In the genomic region with DNA sequence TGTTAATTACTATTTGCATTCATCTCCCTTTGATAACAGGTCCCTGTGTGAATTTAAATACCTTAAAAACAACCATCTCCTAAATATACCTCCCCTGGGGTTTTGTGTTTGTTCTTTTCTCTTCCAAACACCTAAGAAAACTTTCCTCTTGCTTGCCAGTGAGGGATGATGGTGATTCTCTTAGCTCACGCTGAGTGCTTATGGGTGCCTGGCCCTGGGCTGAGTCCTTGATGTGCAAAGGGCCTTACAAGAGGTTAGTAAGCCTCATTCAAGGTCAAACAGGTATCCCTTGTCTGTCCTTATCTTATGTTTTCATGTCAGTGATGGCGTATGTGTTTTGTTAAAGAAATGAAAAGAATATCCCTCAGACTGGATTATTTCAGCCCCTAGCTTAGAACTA, we compare ENCODE assay signal across 11 cellular contexts.
DNase-seq lines count a peak whose midpoint lies in the region; ATAC-seq, FAIRE-seq and TF ChIP-seq lines count a peak whose summit lies in the region.
"Had no signal": no experiment of that assay in that cellular context is flagged by ENCODE, and none has a peak within 500 bp of the region (broad histone marks: within the 10 kb centered on the region; RNA-seq: fewer than 3 reads in every experiment).

No MANE protein-coding gene starts in this region.

- H2BK120ac ChIP-seq in H1 (replicated peaks; ENCODE audit: low read depth, low read length) = no peak overlapping the region

- H3F3A ChIP-seq in GM23248 (ENCODE audit: insufficient read depth) = peaks cover 16% of the 10 kb centered on the region

- no peak for TF ChIP-seq POLR2A in H1 (IDR thresholded peaks at IDR 0.05; ENCODE audit: control extremely low read depth in 1 of 2, low read depth in 2 of 2, low read length in 2 of 2)

- no peaks in the 10 kb centered on the region for H3K9me3 ChIP-seq in GM23248 (ENCODE audit: low read depth)
- H3K9me3 ChIP-seq in OCI-LY3 (ENCODE audit: insufficient read depth, low read length) = no peaks in the 10 kb centered on the region; the same call in 1 of the 2 replicates
- H3K9me3 ChIP-seq in H1 (ENCODE audit: insufficient read depth in 2 of 2, low read depth in 1 of 2, low read length in 1 of 2) = no peaks in the 10 kb centered on the region

- peaks cover 14% of the 10 kb centered on the region for H3K9me3 Mint-ChIP-seq in osteocyte (ENCODE audit: unreplicated experiment)

- CTCF ChIA-PET in H1 (lab: Charles Lee; ENCODE audit: partially characterized antibody) = interaction anchor here (0.5 to 1.9 kb wide), 5 partner anchors 9 to 1531 kb away, joined by 3 to 7 read pairs (median 3); no protein-coding TSS in a partner anchor

- H3K9ac ChIP-seq in GM23248 (peak overlapping the region; percentile 15; the same call in 1 of the 2 replicates), OCI-LY3 (ENCODE audit: low read length) (no peak overlapping the region), H1 (replicated peaks in 1 of 4; ENCODE audit: extremely low read depth in 1 of 4, low read depth in 3 of 4, low read length in 3 of 4) (no peak overlapping the region)

- H3K18ac ChIP-seq in H1 (ENCODE audit: extremely low read depth, low read length) = no peak overlapping the region

- H2AFZ ChIP-seq in GM23248 (no peak overlapping the region), OCI-LY3 (ENCODE audit: low read depth, low read length) (no peak overlapping the region), H1 (ENCODE audit: low read length) (no peak overlapping the region)

- H3K4me1 ChIP-seq in GM23248 (ENCODE audit: insufficient read depth) (peaks cover 15% of the 10 kb centered on the region), OCI-LY3 (ENCODE audit: low read length) (peaks cover 20% of the 10 kb centered on the region), H1 (replicated peaks in 1 of 4; ENCODE audit: control insufficient read depth in 3 of 4, insufficient read depth in 4 of 4, low read length in 3 of 4) (peaks cover 0 to 4% (median 0%) of the 10 kb centered on the region in 4 experiments; a peak in 1 of 7 replicates)

- peaks cover 48% of the 10 kb centered on the region for H3K4me1 Mint-ChIP-seq in osteocyte (ENCODE audit: unreplicated experiment)

- no peak overlapping the region for H3K4ac ChIP-seq in H1 (replicated peaks; ENCODE audit: insufficient read length, low read depth, low read length)

- H3K4me3 Mint-ChIP-seq in osteocyte (ENCODE audit: unreplicated experiment) = no peak overlapping the region
- H3K4me3 Mint-ChIP-seq: HFFc6 had no signal

- no peaks in the 10 kb centered on the region for H3K9me2 ChIP-seq in GM23248 (ENCODE audit: insufficient read depth)

- H3K23me2 ChIP-seq in H1 (ENCODE audit: low read depth, low read length) = no peaks in the 10 kb centered on the region

- TF ChIP-seq CTCF in OCI-LY3 (IDR thresholded peaks at IDR 0.05; ENCODE audit: low read depth, low read length) = no peak
- TF ChIP-seq CTCF in H1 (IDR thresholded peaks at IDR 0.05; ENCODE audit: control extremely low read depth in 1 of 3, insufficient read depth in 1 of 3, low read depth in 1 of 3, low read length in 3 of 3) = no peak
- no peak for TF ChIP-seq CTCF in osteocyte (IDR thresholded peaks at IDR 0.05)

- no peak overlapping the region for H2AK5ac ChIP-seq in H1 (ENCODE audit: low read depth, low read length)

- H4K8ac ChIP-seq in H1 (ENCODE audit: extremely low read depth, insufficient read depth, low read length) = no peak overlapping the region

- H3K4me2 ChIP-seq in GM23248 (ENCODE audit: unreplicated experiment) (peak overlapping the region; percentile 47), OCI-LY3 (ENCODE audit: low read length) (peak overlapping the region; percentile 13; the same call in 1 of the 2 replicates), H1 (ENCODE audit: insufficient read depth in 1 of 2, low read depth in 2 of 2, low read length in 2 of 2) (no peak overlapping the region)

- no peak overlapping the region for H2BK5ac ChIP-seq in H1 (ENCODE audit: low read depth, low read length)

- 58 to 61% methylated on average over 2 of the region's 2 CpGs for WGBS in GM23248 (ENCODE audit: low coverage in 1 of 2, low lambda C conversion rate in 2 of 2, missing lambda C conversion rate in 2 of 2), 2 experiments
- 35% methylated on average over 2 of the region's 2 CpGs; no CpG with 5 or more reads in 1 of the 2 experiments for WGBS in H1 (ENCODE audit: extremely low coverage in 1 of 2, insufficient coverage in 1 of 2, insufficient read length in 1 of 2, insufficient replicate concordance in 2 of 2, low coverage in 1 of 2, low lambda C conversion rate in 2 of 2, missing lambda C conversion rate in 1 of 2), 2 experiments

- H3K27me3 Mint-ChIP-seq in osteocyte (ENCODE audit: unreplicated experiment) = no peaks in the 10 kb centered on the region

- TF ChIP-seq EP300 in H1 (IDR thresholded peaks at IDR 0.05; ENCODE audit: borderline replicate concordance in 1 of 2, low read depth in 2 of 2, low read length in 2 of 2) = no peak

- no peaks in the 10 kb centered on the region for H3K36me3 ChIP-seq in GM23248 (ENCODE audit: low read depth)
- no peaks in the 10 kb centered on the region for H3K36me3 ChIP-seq in OCI-LY3 (replicated peaks; ENCODE audit: low read depth, low read length)
- no peaks in the 10 kb centered on the region for H3K36me3 ChIP-seq in H1 (ENCODE audit: control insufficient read depth in 2 of 4, insufficient read depth in 4 of 4, low read length in 3 of 4)

- ATAC-seq in HG03108 (IDR thresholded peaks at IDR 0.05; ENCODE audit: unreplicated experiment) = no peak

- FAIRE-seq in H1 (lab: Jason Lieb, UNC) = no peak

- no peaks in the 10 kb centered on the region for H3K79me1 ChIP-seq in H1 (ENCODE audit: low read depth, low read length)

- H3K27ac ChIP-seq in GM23248 (peak overlapping the region; percentile 24; the same call in 1 of the 2 replicates), OCI-LY3 (ENCODE audit: low read length) (no peak overlapping the region), H1 (ENCODE audit: low read depth, low read length) (no peak overlapping the region)

- in situ Hi-C loops in GM23248 (cut with MboI) = loop anchor here (25.0 kb wide), 1 partner anchor 524 kb away; no protein-coding TSS in a partner anchor

- peak overlapping the region; percentile 30; the same call in 1 of the 2 replicates for H3K4me3 ChIP-seq in GM23248
- no peak overlapping the region for H3K4me3 ChIP-seq in OCI-LY3 (ENCODE audit: low read length)
- H3K4me3 ChIP-seq in H1 (ENCODE audit: extremely low read depth in 1 of 4, insufficient read depth in 2 of 4, low read depth in 3 of 4, low read length in 4 of 4) = no peak overlapping the region

- H4K5ac ChIP-seq in H1 (ENCODE audit: insufficient read length, low read depth, low read length) = no peak overlapping the region

- no peak overlapping the region for H3K56ac ChIP-seq in H1 (replicated peaks; ENCODE audit: insufficient read length, low read depth, low read length)

- POLR2A ChIA-PET in H1 (lab: Charles Lee; ENCODE audit: partially characterized antibody) = no interaction called here

- H3K27me3 ChIP-seq in GM23248 (replicated peaks; ENCODE audit: insufficient read depth) = no peaks in the 10 kb centered on the region
- no peaks in the 10 kb centered on the region for H3K27me3 ChIP-seq in OCI-LY3 (ENCODE audit: low read depth, low read length)
- peaks cover 21 to 61% (median 43%) of the 10 kb centered on the region in 4 experiments; a peak in 6 of 7 replicates for H3K27me3 ChIP-seq in H1 (replicated peaks in 1 of 4; ENCODE audit: control insufficient read depth in 3 of 4, extremely low read depth in 1 of 4, insufficient read depth in 3 of 4, low read length in 3 of 4)

- H2BK12ac ChIP-seq in H1 (ENCODE audit: low read depth, low read length) = no peak overlapping the region

- DNase-seq in GM23248 = peak; percentile 9
- no peak for DNase-seq in H1 (ENCODE audit: low read depth in 1 of 2, low spot score in 2 of 2)
- no peak for DNase-seq in osteocyte (ENCODE audit: extremely low spot score, unreplicated experiment)
- no peak for DNase-seq in DMS 273 treated with DMSO at 0.1 percent for 48 hours (lab: John Stamatoyannopoulos, UW)
- DNase-seq in amniotic stem cell (lab: John Stamatoyannopoulos, UW) = no peak
- DNase-seq: NCI-H1930, NCI-H510A treated with DMSO at 0.1 percent for 48 hours, RPMI8226 had no signal

- H3K23ac ChIP-seq in H1 (ENCODE audit: insufficient read length) = no peak overlapping the region

- H2BK15ac ChIP-seq in H1 (ENCODE audit: low read length) = no peak overlapping the region

- TF ChIP-seq RAD21 in H1 (IDR thresholded peaks at IDR 0.05 in 1 of 2, conservative IDR thresholded peaks at IDR 0.05 in 1 of 2; ENCODE audit: low read depth in 2 of 2, low read length in 2 of 2) = no peak

- H3K79me2 ChIP-seq in GM23248 (ENCODE audit: insufficient read depth) (no peaks in the 10 kb centered on the region), OCI-LY3 (ENCODE audit: low read length) (no peaks in the 10 kb centered on the region), H1 (ENCODE audit: control insufficient read depth in 1 of 2, insufficient read depth in 2 of 2, low read length in 2 of 2) (no peaks in the 10 kb centered on the region)

- peaks cover 20% of the 10 kb centered on the region for H3K36me3 Mint-ChIP-seq in osteocyte (ENCODE audit: unreplicated experiment)

- peak overlapping the region; percentile 77 for H3K27ac Mint-ChIP-seq in osteocyte (ENCODE audit: unreplicated experiment)
- H3K27ac Mint-ChIP-seq: HFFc6 had no signal

- H4K91ac ChIP-seq in H1 (replicated peaks; ENCODE audit: insufficient read length, low read length) = no peak overlapping the region

- H4K20me1 ChIP-seq in GM23248 (ENCODE audit: insufficient read depth) (no peaks in the 10 kb centered on the region), OCI-LY3 (ENCODE audit: insufficient read depth, low read length) (no peaks in the 10 kb centered on the region), H1 (replicated peaks in 1 of 2; ENCODE audit: control insufficient read depth in 1 of 2, insufficient read depth in 2 of 2, low read length in 2 of 2) (peaks cover 0 to 3% of the 10 kb centered on the region in 2 experiments)

- H3K14ac ChIP-seq in H1 (ENCODE audit: insufficient read length) = no peak overlapping the region

- no peak overlapping the region for H2BK20ac ChIP-seq in H1 (ENCODE audit: low read length)

TF ChIP-seq in H1, 55 proteins besides CTCF, POLR2A, EP300 and RAD21:
- no peak for TF ChIP-seq KDM1A (IDR thresholded peaks at IDR 0.05; ENCODE audit: borderline replicate concordance, low read length)
- TF ChIP-seq NANOG (IDR thresholded peaks at IDR 0.05; ENCODE audit: insufficient read depth, low read depth, low read length, poor library complexity, severe bottlenecking) = peak; percentile 50

Comparison
In these comparisons a context has a peak if more than half of its experiments do, and no peak if none do; other contexts are left out.
1. H3K4me2 ChIP-seq: peak in GM23248 (single experiment) and OCI-LY3 (single experiment); none in H1 (0 of 2).